Comparison of ENCODE assay signal across 15 cellular contexts in genomic region chr2:219448776-219449476, GRCh38. TPM values are rescaled to one million over a fixed set of nuclear protein-coding genes. Genes with fewer than 3 reads are reported as not detected.
DNase-seq lines count a peak whose midpoint lies in the region; ATAC-seq and TF ChIP-seq lines count a peak whose summit lies in the region.
"Had no signal": no experiment of that assay in that cellular context is flagged by ENCODE, and none has a peak within 500 bp of the region (broad histone marks: within the 10 kb centered on the region; RNA-seq: fewer than 3 reads in every experiment).

No MANE protein-coding gene starts in this region.

- H3K4me1 Mint-ChIP-seq in H9 (peaks cover 22 to 42% of the 10 kb centered on the region in 2 experiments), nephron progenitor cell (peaks cover 55% of the 10 kb centered on the region)
- H3K4me1 Mint-ChIP-seq in activated naive CD8-positive, alpha-beta T cell treated with anti-CD3 and anti-CD28 coated beads for 36 hours = peaks cover 22% of the 10 kb centered on the region
- no peaks in the 10 kb centered on the region for H3K4me1 Mint-ChIP-seq in CD4-positive, alpha-beta T cell (ENCODE audit: low read depth)
- H3K4me1 Mint-ChIP-seq: activated T-helper 17 cell treated with anti-CD3 and anti-CD28 coated beads, Interleukin-2, amount 50 U/mL, for 72 hours; central memory CD8-positive, alpha-beta T cell had no signal

- H3K56ac ChIP-seq in H9 (ENCODE audit: insufficient read length, low read depth, low read length) = no peak overlapping the region

- intact Hi-C loops in CD4-positive, alpha-beta T cell (cut with DNase I, micrococcal nuclease) = no loop called here

- peaks cover 3% of the 10 kb centered on the region for H4K20me1 ChIP-seq in H9 (ENCODE audit: control insufficient read depth, insufficient read depth, insufficient read length)

- H3K9me3 ChIP-seq in H9 (ENCODE audit: control insufficient read depth, low read depth, low read length) = no peaks in the 10 kb centered on the region
- no peaks in the 10 kb centered on the region for H3K9me3 ChIP-seq in CD4-positive, alpha-beta T cell (ENCODE audit: control insufficient read depth, low read length)

- no peak overlapping the region for H2BK120ac ChIP-seq in H9 (ENCODE audit: low read depth, low read length, poor library complexity, severe bottlenecking)

- H3K27me3 Mint-ChIP-seq in H9 (ENCODE audit: low read depth) (peaks cover 46% of the 10 kb centered on the region), nephron progenitor cell (ENCODE audit: low read depth, poor library complexity) (peaks cover 44% of the 10 kb centered on the region)
- H3K27me3 Mint-ChIP-seq in activated naive CD8-positive, alpha-beta T cell treated with anti-CD3 and anti-CD28 coated beads for 36 hours = peaks cover 6% of the 10 kb centered on the region
- H3K27me3 Mint-ChIP-seq in CD4-positive, alpha-beta T cell = peaks cover 38% of the 10 kb centered on the region

- no CpG with 5 or more reads among the region's 55 CpGs for WGBS in H9 (ENCODE audit: extremely low coverage, insufficient read length, low lambda C conversion rate)

- POLR2A ChIA-PET in CD4-positive, alpha-beta T cell (lab: Charles Lee) = no interaction called here

- no peaks in the 10 kb centered on the region for H3K9me3 Mint-ChIP-seq in H9
- H3K9me3 Mint-ChIP-seq in activated naive CD8-positive, alpha-beta T cell treated with anti-CD3 and anti-CD28 coated beads for 36 hours = no peaks in the 10 kb centered on the region
- no peaks in the 10 kb centered on the region for H3K9me3 Mint-ChIP-seq in nephron progenitor cell
- H3K9me3 Mint-ChIP-seq in CD4-positive, alpha-beta T cell = no peaks in the 10 kb centered on the region
- H3K9me3 Mint-ChIP-seq: activated T-helper 17 cell treated with anti-CD3 and anti-CD28 coated beads, Interleukin-2, amount 50 U/mL, for 72 hours; central memory CD8-positive, alpha-beta T cell; natural killer cell treated with Interleukin-12 subunit alpha and Interleukin-12 subunit beta and Interleukin-15 and Interleukin-18, amount 100 ng/mL, for 72 hours had no signal

- H2BK12ac ChIP-seq in H9 (ENCODE audit: insufficient read length, low read depth, low read length) = no peak overlapping the region

- H3K27ac Mint-ChIP-seq in H9 (no peak overlapping the region), nephron progenitor cell (no peak overlapping the region)
- H3K27ac Mint-ChIP-seq in activated naive CD8-positive, alpha-beta T cell treated with anti-CD3 and anti-CD28 coated beads for 36 hours = no peak overlapping the region
- H3K27ac Mint-ChIP-seq in CD4-positive, alpha-beta T cell = no peak overlapping the region
- H3K27ac Mint-ChIP-seq: activated T-helper 17 cell treated with anti-CD3 and anti-CD28 coated beads, Interleukin-2, amount 50 U/mL, for 72 hours; natural killer cell treated with Interleukin-12 subunit alpha and Interleukin-12 subunit beta and Interleukin-15 and Interleukin-18, amount 100 ng/mL, for 72 hours had no signal

- no peaks in the 10 kb centered on the region; the same call in 1 of the 2 replicates for H3K4me1 ChIP-seq in H9 (ENCODE audit: insufficient read depth, low read length)

- no peak overlapping the region for H3K4ac ChIP-seq in H9 (ENCODE audit: low read depth, low read length)

- no peak overlapping the region for H4K8ac ChIP-seq in H9 (replicated peaks; ENCODE audit: insufficient read length, low read depth, low read length)

- no peak overlapping the region for H3K9ac ChIP-seq in H9 (ENCODE audit: extremely low read depth, insufficient read length, low read length)
- H3K9ac ChIP-seq: KMS-11 had no signal

- H4K5ac ChIP-seq in H9 (ENCODE audit: insufficient read length, low read depth, low read length) = no peak overlapping the region

- no peak overlapping the region for H2BK15ac ChIP-seq in H9 (ENCODE audit: low read depth, low read length)

- H3T11ph ChIP-seq in H9 (ENCODE audit: low read length) = no peak overlapping the region

- no peak overlapping the region for H3K4me3 Mint-ChIP-seq in H9
- H3K4me3 Mint-ChIP-seq in activated naive CD8-positive, alpha-beta T cell treated with anti-CD3 and anti-CD28 coated beads for 36 hours = peak overlapping the region; percentile 47
- H3K4me3 Mint-ChIP-seq in nephron progenitor cell = no peak overlapping the region
- H3K4me3 Mint-ChIP-seq in CD4-positive, alpha-beta T cell = no peak overlapping the region
- H3K4me3 Mint-ChIP-seq: activated T-helper 17 cell treated with anti-CD3 and anti-CD28 coated beads, Interleukin-2, amount 50 U/mL, for 72 hours; central memory CD8-positive, alpha-beta T cell; natural killer cell treated with Interleukin-12 subunit alpha and Interleukin-12 subunit beta and Interleukin-15 and Interleukin-18, amount 100 ng/mL, for 72 hours had no signal

- no peak overlapping the region for H2AK5ac ChIP-seq in H9 (ENCODE audit: insufficient read length, low read length)

- H3K23me2 ChIP-seq in H9 (ENCODE audit: insufficient read length, low read depth, low read length, poor library complexity, severe bottlenecking) = peaks cover 4% of the 10 kb centered on the region

- no peak overlapping the region for H3K14ac ChIP-seq in H9 (ENCODE audit: insufficient read depth, low read length)

- peak; percentile 48; the same call in 2 of the 3 replicates for TF ChIP-seq CTCF in H9 (conservative IDR thresholded peaks at IDR 0.05)
- TF ChIP-seq CTCF in nephron progenitor cell (IDR thresholded peaks at IDR 0.05) = no peak
- TF ChIP-seq CTCF in CD4-positive, alpha-beta T cell (IDR thresholded peaks at IDR 0.05) = no peak

- H2BK5ac ChIP-seq in H9 (ENCODE audit: insufficient read length, low read length) = no peak overlapping the region

- no peak overlapping the region for H3K23ac ChIP-seq in H9 (ENCODE audit: insufficient read length, low read depth, low read length)

- CTCF ChIA-PET in CD4-positive, alpha-beta T cell (lab: Charles Lee) = no interaction called here

- no peak overlapping the region for H2AFZ ChIP-seq in H9 (ENCODE audit: low read length)

- ATAC-seq in GM18519 (IDR thresholded peaks at IDR 0.05; ENCODE audit: low FRiP score, unreplicated experiment) = no peak
- ATAC-seq in HG02623 (IDR thresholded peaks at IDR 0.05; ENCODE audit: unreplicated experiment) = no peak
- no peak for ATAC-seq in CD4-positive, alpha-beta T cell (ENCODE audit: poor library complexity)
- ATAC-seq: activated T-helper 17 cell treated with anti-CD3 and anti-CD28 coated beads, Interleukin-2, amount 50 U/mL, for 72 hours had no signal

- no peak overlapping the region for H4K91ac ChIP-seq in H9 (ENCODE audit: insufficient read length, low read depth, low read length)

- H2BK20ac ChIP-seq in H9 (ENCODE audit: low read depth, low read length, poor library complexity, severe bottlenecking) = no peak overlapping the region

- no peaks in the 10 kb centered on the region for H3K79me2 ChIP-seq in H9 (ENCODE audit: insufficient read depth, low read length)

- no peak overlapping the region for H3K27ac ChIP-seq in H9 (ENCODE audit: insufficient read length, low read depth, low read length)
- no peak overlapping the region for H3K27ac ChIP-seq in CD4-positive, alpha-beta T cell (ENCODE audit: low read depth, low read length)
- H3K27ac ChIP-seq: C4-2B, KMS-11 had no signal

- DNase-seq in H9 (peak; percentile 72), nephron progenitor cell (peak; percentile 67)
- peak; percentile 61 for DNase-seq in activated naive CD8-positive, alpha-beta T cell treated with anti-CD3 and anti-CD28 coated beads for 36 hours
- DNase-seq in CD4-positive, alpha-beta T cell = no peak
- DNase-seq: GOT3; islet precursor cell; Peyer's patch; stimulated activated naive CD4-positive, alpha-beta T cell treated with Interleukin-2 at 50 U/mL for 16 hours had no signal

- H3K36me3 Mint-ChIP-seq in H9 (ENCODE audit: insufficient read depth in 1 of 3, low read depth in 3 of 3) = peaks cover 5 to 12% (median 8%) of the 10 kb centered on the region in 3 experiments; a peak in 6 of 7 replicates
- H3K36me3 Mint-ChIP-seq in activated naive CD8-positive, alpha-beta T cell treated with anti-CD3 and anti-CD28 coated beads for 36 hours = no peaks in the 10 kb centered on the region
- H3K36me3 Mint-ChIP-seq in nephron progenitor cell (ENCODE audit: low read depth) = peaks cover 6% of the 10 kb centered on the region
- no peaks in the 10 kb centered on the region for H3K36me3 Mint-ChIP-seq in CD4-positive, alpha-beta T cell (ENCODE audit: low read depth)
- H3K36me3 Mint-ChIP-seq: natural killer cell treated with Interleukin-12 subunit alpha and Interleukin-12 subunit beta and Interleukin-15 and Interleukin-18, amount 100 ng/mL, for 72 hours had no signal

- no peaks in the 10 kb centered on the region; the same call in 1 of the 2 replicates for H3K27me3 ChIP-seq in H9 (ENCODE audit: insufficient read depth, low read length)
- peaks cover 35% of the 10 kb centered on the region for H3K27me3 ChIP-seq in CD4-positive, alpha-beta T cell (ENCODE audit: control insufficient read depth, insufficient read depth, low read length)

- H3K18ac ChIP-seq in H9 (ENCODE audit: insufficient read length, low read depth, low read length) = no peak overlapping the region

- no peaks in the 10 kb centered on the region for H3K79me1 ChIP-seq in H9 (ENCODE audit: insufficient read depth, low read depth, low read length, poor library complexity, severe bottlenecking)

- H3K4me2 ChIP-seq in H9 (ENCODE audit: insufficient read depth, insufficient read length, low read length) = no peak overlapping the region
- H3K4me2 ChIP-seq: KMS-11 had no signal

RNA-seq across cellular contexts. Expression of gene SPEG, which starts 14.3 kb away (rescaled TPM):
- total RNA-seq in H9 (2021) = 23.7 and 25.2 TPM in 2 replicates
- total RNA-seq in activated naive CD8-positive, alpha-beta T cell treated with anti-CD3 and anti-CD28 coated beads for 36 hours = 1 to 10 TPM; 1.5 to 1.6 TPM
- total RNA-seq in CD4-positive, alpha-beta T cell = 10 to 100 TPM; 15.3 to 17.7 TPM

RNA-seq across cellular contexts. Expression of gene DES, which starts 30.7 kb away (rescaled TPM):
- total RNA-seq in H9 (2021) = 3.0 and 4.6 TPM in 2 replicates
- under 1 TPM; 0.26 to 0.39 TPM for total RNA-seq in activated naive CD8-positive, alpha-beta T cell treated with anti-CD3 and anti-CD28 coated beads for 36 hours
- not detected for total RNA-seq in CD4-positive, alpha-beta T cell
- total RNA-seq: activated T-helper 17 cell treated with anti-CD3 and anti-CD28 coated beads, Interleukin-2, amount 50 U/mL, for 72 hours; natural killer cell treated with Interleukin-12 subunit alpha and Interleukin-12 subunit beta and Interleukin-15 and Interleukin-18, amount 100 ng/mL, for 72 hours had no signal

RNA-seq across cellular contexts. Expression of gene GMPPA, which starts 49.8 kb away (rescaled TPM):
- total RNA-seq in H9 (2021) = 32.0 and 34.5 TPM in 2 replicates
- total RNA-seq in activated naive CD8-positive, alpha-beta T cell treated with anti-CD3 and anti-CD28 coated beads for 36 hours = 10 to 100 TPM; 29.1 to 31.5 TPM
- 10 to 100 TPM; 13.3 to 14.4 TPM for total RNA-seq in CD4-positive, alpha-beta T cell

Comparison
In these comparisons a context has a peak if more than half of its experiments do, and no peak if none do; other contexts are left out.
1. DNase-seq: peak in H9 (single experiment), activated naive CD8-positive, alpha-beta T cell treated with anti-CD3 and anti-CD28 coated beads for 36 hours (single experiment) and nephron progenitor cell (single experiment); none in CD4-positive, alpha-beta T cell (0 of 10).